17 cellular contexts compared by ENCODE assay signal in genomic region chr20:49478754-49479689, GRCh38.
"Had no signal": no experiment of that assay in that cellular context is flagged by ENCODE, and none has a peak within 500 bp of the region (broad histone marks: within the 10 kb centered on the region; RNA-seq: fewer than 3 reads in every experiment).

No MANE protein-coding gene starts in this region.

- H3K9me3 Mint-ChIP-seq: activated naive CD4-positive, alpha-beta T cell treated with anti-CD3 and anti-CD28 coated beads, Interleukin-2, amount 10 ng/mL, durations not matched to agents 7 days and 5 days; activated T-helper 2 cell treated with anti-CD3 and anti-CD28 coated beads, Interferon-gamma antibody, Interleukin-2, Interleukin-4, amounts not matched to agents 10 μg/mL and 5 μg/mL and 100 μg/mL, durations not matched to agents 14 hours and 24 hours and 36 hours; stimulated activated memory B cell treated with anti-CD40 and anti-IgM and Interleukin-4, amounts not matched to agents 10 μg/mL and 1 μg/mL and 100 μg/mL, for 72 hours had no signal

- H3K4me3 Mint-ChIP-seq: activated naive CD4-positive, alpha-beta T cell treated with anti-CD3 and anti-CD28 coated beads, Interleukin-2, amount 10 ng/mL, durations not matched to agents 7 days and 5 days; stimulated activated memory B cell treated with anti-CD40 and anti-IgM and Interleukin-4, amounts not matched to agents 10 μg/mL and 1 μg/mL and 100 μg/mL, for 72 hours had no signal

- H3K27ac Mint-ChIP-seq: activated naive CD4-positive, alpha-beta T cell treated with anti-CD3 and anti-CD28 coated beads, Interleukin-2, amount 10 ng/mL, durations not matched to agents 7 days and 5 days; activated T-helper 2 cell treated with anti-CD3 and anti-CD28 coated beads, Interferon-gamma antibody, Interleukin-2, Interleukin-4, amounts not matched to agents 10 μg/mL and 5 μg/mL and 100 μg/mL, durations not matched to agents 14 hours and 24 hours and 36 hours; stimulated activated memory B cell treated with anti-CD40 and anti-IgM and Interleukin-4, amounts not matched to agents 10 μg/mL and 1 μg/mL and 100 μg/mL, for 72 hours had no signal

- DNase-seq: activated CD4-positive, alpha-beta T cell treated with anti-CD3 and anti-CD28 coated beads, Interleukin-2, amount 50 U/mL, for 48 hours; activated naive CD4-positive, alpha-beta T cell treated with anti-CD3 and anti-CD28 coated beads, Interleukin-2, amount 10 ng/mL, durations not matched to agents 7 days and 5 days; colonic mucosa; effector CD8-positive, alpha-beta T cell; left colon; midbrain; stimulated activated CD4-positive, alpha-beta T cell treated with anti-CD3 and anti-CD28 coated beads, Interleukin-2, amount 100 ng/mL, for 48 hours; T-helper 2 cell had no signal

- FAIRE-seq: astrocyte, frontal cortex, islet of Langerhans had no signal

- H3K36me3 ChIP-seq: colonic mucosa, neutrophil, SJSA1, tibial nerve had no signal

- ATAC-seq: activated CD4-positive, CD25-positive, alpha-beta regulatory T cell treated with anti-CD3 and anti-CD28 coated beads, Interleukin-2, amount 50 U/mL, for 24 hours; left colon; stimulated activated memory B cell treated with anti-CD40 and anti-IgM and Interleukin-4, amounts not matched to agents 10 μg/mL and 1 μg/mL and 100 μg/mL, for 72 hours had no signal

- H3K4me1 ChIP-seq: colonic mucosa had no signal

- H3K36me3 Mint-ChIP-seq: activated naive CD4-positive, alpha-beta T cell treated with anti-CD3 and anti-CD28 coated beads, Interleukin-2, amount 10 ng/mL, durations not matched to agents 7 days and 5 days; stimulated activated memory B cell treated with anti-CD40 and anti-IgM and Interleukin-4, amounts not matched to agents 10 μg/mL and 1 μg/mL and 100 μg/mL, for 72 hours had no signal

- H3K9me3 ChIP-seq: colonic mucosa, neutrophil, SJSA1, tibial nerve had no signal

- H3K27ac ChIP-seq: colonic mucosa, neutrophil, SJSA1, tibial nerve had no signal

- H3K4me3 ChIP-seq: colonic mucosa, SJSA1, tibial nerve had no signal
